ENCODE assay signal across 1 cellular context in genomic region chr6:155241966-155242365, GRCh38.
TF ChIP-seq lines count a peak whose summit lies in the region.

No MANE protein-coding gene starts in this region.

TF ChIP-seq in HepG2, 621 proteins besides CTCF, POLR2A, EP300 and RAD21:
- TF ChIP-seq SNRNP70 (IDR thresholded peaks at IDR 0.05; ENCODE audit: low read depth, low read length) (no peak), EED (CRISPR knock-in tag; IDR thresholded peaks at IDR 0.05) (no peak), AGO2 (optimal IDR thresholded peaks at IDR 0.05; ENCODE audit: low read depth, low read length) (peak; percentile 56), ZNF224 (CRISPR knock-in tag; IDR thresholded peaks at IDR 0.05) (no peak), SSRP1 (CRISPR knock-in tag; IDR thresholded peaks at IDR 0.05) (0 out of 2 replicates have a peak, but pooled peaks have one; percentile 14), HCFC1 (IDR thresholded peaks at IDR 0.05; ENCODE audit: low read depth, low read length) (no peak), POLR2G (IDR thresholded peaks at IDR 0.05; ENCODE audit: low read depth, low read length) (peak; percentile 38; the same call in 1 of the 2 replicates), RBM22 (optimal IDR thresholded peaks at IDR 0.05; ENCODE audit: low read length) (peak; percentile 18), ZNF75D (CRISPR knock-in tag; IDR thresholded peaks at IDR 0.05; ENCODE audit: borderline replicate concordance) (no peak), CBX2 (IDR thresholded peaks at IDR 0.05; ENCODE audit: low read depth, low read length) (no peak), CBX2 (CRISPR knock-in tag; IDR thresholded peaks at IDR 0.05; ENCODE audit: low read depth) (no peak)
